3 cellular contexts compared by ENCODE assay signal in the genomic region with DNA sequence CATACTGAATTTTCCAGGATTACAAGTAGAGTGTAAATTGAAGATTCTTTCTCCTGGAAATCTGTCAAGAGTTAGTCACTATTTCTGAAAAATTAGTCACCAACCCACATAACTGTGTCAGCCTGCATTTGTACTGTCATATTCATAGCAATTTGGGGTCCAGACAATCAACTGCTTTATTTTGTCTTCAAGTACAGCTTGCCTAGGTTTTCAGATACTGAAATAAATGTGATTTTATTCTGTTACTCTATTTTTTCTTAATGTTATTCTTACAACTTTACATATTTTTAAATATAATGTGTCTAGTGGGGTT.
TF ChIP-seq lines count a peak whose summit lies in the region.

No MANE protein-coding gene starts in this region.

TF ChIP-seq in SK-N-SH, 30 proteins besides CTCF, POLR2A, EP300 and RAD21 (continues in another document):
- TF ChIP-seq SIN3A (IDR thresholded peaks at IDR 0.05; ENCODE audit: borderline replicate concordance, low read depth, low read length) = no peak
- TF ChIP-seq, protein P1, sequence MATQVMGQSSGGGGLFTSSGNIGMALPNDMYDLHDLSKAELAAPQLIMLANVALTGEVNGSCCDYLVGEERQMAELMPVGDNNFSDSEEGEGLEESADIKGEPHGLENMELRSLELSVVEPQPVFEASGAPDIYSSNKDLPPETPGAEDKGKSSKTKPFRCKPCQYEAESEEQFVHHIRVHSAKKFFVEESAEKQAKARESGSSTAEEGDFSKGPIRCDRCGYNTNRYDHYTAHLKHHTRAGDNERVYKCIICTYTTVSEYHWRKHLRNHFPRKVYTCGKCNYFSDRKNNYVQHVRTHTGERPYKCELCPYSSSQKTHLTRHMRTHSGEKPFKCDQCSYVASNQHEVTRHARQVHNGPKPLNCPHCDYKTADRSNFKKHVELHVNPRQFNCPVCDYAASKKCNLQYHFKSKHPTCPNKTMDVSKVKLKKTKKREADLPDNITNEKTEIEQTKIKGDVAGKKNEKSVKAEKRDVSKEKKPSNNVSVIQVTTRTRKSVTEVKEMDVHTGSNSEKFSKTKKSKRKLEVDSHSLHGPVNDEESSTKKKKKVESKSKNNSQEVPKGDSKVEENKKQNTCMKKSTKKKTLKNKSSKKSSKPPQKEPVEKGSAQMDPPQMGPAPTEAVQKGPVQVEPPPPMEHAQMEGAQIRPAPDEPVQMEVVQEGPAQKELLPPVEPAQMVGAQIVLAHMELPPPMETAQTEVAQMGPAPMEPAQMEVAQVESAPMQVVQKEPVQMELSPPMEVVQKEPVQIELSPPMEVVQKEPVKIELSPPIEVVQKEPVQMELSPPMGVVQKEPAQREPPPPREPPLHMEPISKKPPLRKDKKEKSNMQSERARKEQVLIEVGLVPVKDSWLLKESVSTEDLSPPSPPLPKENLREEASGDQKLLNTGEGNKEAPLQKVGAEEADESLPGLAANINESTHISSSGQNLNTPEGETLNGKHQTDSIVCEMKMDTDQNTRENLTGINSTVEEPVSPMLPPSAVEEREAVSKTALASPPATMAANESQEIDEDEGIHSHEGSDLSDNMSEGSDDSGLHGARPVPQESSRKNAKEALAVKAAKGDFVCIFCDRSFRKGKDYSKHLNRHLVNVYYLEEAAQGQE (IDR thresholded peaks at IDR 0.05; ENCODE audit: low read depth, low read length) = no peak
- peak; percentile 64 for TF ChIP-seq JUND (IDR thresholded peaks at IDR 0.05)
- TF ChIP-seq FOXM1 (IDR thresholded peaks at IDR 0.05; ENCODE audit: low read depth) = no peak
- TF ChIP-seq TEAD4 (IDR thresholded peaks at IDR 0.05; ENCODE audit: borderline replicate concordance, insufficient read depth) = no peak
- peak; percentile 79 for TF ChIP-seq FOSL2 (IDR thresholded peaks at IDR 0.05; ENCODE audit: borderline replicate concordance, low read depth)
- TF ChIP-seq RXRA (IDR thresholded peaks at IDR 0.05; ENCODE audit: borderline replicate concordance, low read depth) = no peak
- no peak for TF ChIP-seq RFX5 (IDR thresholded peaks at IDR 0.05; ENCODE audit: low read length)
- peak; percentile 48; the same call in 1 of the 2 replicates for TF ChIP-seq NFIC (IDR thresholded peaks at IDR 0.05; ENCODE audit: borderline replicate concordance)
- no peak for TF ChIP-seq ELF1 (IDR thresholded peaks at IDR 0.05)
- peak; percentile 73 for TF ChIP-seq TCF12 (IDR thresholded peaks at IDR 0.05)
- TF ChIP-seq, protein P2, sequence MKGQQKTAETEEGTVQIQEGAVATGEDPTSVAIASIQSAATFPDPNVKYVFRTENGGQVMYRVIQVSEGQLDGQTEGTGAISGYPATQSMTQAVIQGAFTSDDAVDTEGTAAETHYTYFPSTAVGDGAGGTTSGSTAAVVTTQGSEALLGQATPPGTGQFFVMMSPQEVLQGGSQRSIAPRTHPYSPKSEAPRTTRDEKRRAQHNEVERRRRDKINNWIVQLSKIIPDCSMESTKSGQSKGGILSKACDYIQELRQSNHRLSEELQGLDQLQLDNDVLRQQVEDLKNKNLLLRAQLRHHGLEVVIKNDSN (IDR thresholded peaks at IDR 0.05; ENCODE audit: borderline replicate concordance, low read depth) = no peak
- TF ChIP-seq YY1 (IDR thresholded peaks at IDR 0.05; ENCODE audit: low read depth) = no peak
- no peak for TF ChIP-seq CHD2 (IDR thresholded peaks at IDR 0.05; ENCODE audit: low read length, partially characterized antibody)
- TF ChIP-seq, protein P3, sequence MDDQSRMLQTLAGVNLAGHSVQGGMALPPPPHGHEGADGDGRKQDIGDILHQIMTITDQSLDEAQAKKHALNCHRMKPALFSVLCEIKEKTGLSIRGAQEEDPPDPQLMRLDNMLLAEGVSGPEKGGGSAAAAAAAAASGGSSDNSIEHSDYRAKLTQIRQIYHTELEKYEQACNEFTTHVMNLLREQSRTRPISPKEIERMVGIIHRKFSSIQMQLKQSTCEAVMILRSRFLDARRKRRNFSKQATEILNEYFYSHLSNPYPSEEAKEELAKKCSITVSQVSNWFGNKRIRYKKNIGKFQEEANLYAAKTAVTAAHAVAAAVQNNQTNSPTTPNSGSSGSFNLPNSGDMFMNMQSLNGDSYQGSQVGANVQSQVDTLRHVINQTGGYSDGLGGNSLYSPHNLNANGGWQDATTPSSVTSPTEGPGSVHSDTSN (IDR thresholded peaks at IDR 0.05) = peak; percentile 78
- TF ChIP-seq, protein P4, sequence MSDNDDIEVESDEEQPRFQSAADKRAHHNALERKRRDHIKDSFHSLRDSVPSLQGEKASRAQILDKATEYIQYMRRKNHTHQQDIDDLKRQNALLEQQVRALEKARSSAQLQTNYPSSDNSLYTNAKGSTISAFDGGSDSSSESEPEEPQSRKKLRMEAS (IDR thresholded peaks at IDR 0.05; ENCODE audit: low read depth) = no peak

TF ChIP-seq in SK-N-SH treated with all-trans-retinoic acid at 6 μM for 48 hours, 23 proteins besides CTCF, POLR2A, EP300 and RAD21:
- no peak for TF ChIP-seq OSR1 (CRISPR knock-in tag; IDR thresholded peaks at IDR 0.05)
- TF ChIP-seq TOX (CRISPR knock-in tag; IDR thresholded peaks at IDR 0.05; ENCODE audit: borderline replicate concordance) = no peak
- no peak for TF ChIP-seq ARNTL (CRISPR knock-in tag; IDR thresholded peaks at IDR 0.05; ENCODE audit: borderline replicate concordance, low read depth)
- TF ChIP-seq BACH2 (CRISPR knock-in tag; IDR thresholded peaks at IDR 0.05; ENCODE audit: borderline replicate concordance) = no peak
- TF ChIP-seq ESRRG (CRISPR knock-in tag; IDR thresholded peaks at IDR 0.05) = no peak
- no peak for TF ChIP-seq ZNF565 (CRISPR knock-in tag; conservative IDR thresholded peaks at IDR 0.05; ENCODE audit: low read depth)
TF ChIP-seq in SK-N-SH treated with all-trans-retinoic acid at 6 μM for 48 hours: peak in this region for 0.

TF ChIP-seq in endothelial cell of umbilical vein, 7 proteins besides CTCF, POLR2A, EP300 and RAD21:
- TF ChIP-seq POLR2AphosphoS5 (IDR thresholded peaks at IDR 0.05; ENCODE audit: insufficient read depth, low read depth, low read length) (no peak), GATA2 (IDR thresholded peaks at IDR 0.05; ENCODE audit: insufficient read depth, insufficient read length, low read depth, low read length) (no peak), FOS (IDR thresholded peaks at IDR 0.05; ENCODE audit: borderline replicate concordance, insufficient read depth, low read length) (peak; percentile 81), JUN (IDR thresholded peaks at IDR 0.05; ENCODE audit: borderline replicate concordance, insufficient read depth, insufficient read length, low read depth) (peak; percentile 27), EZH2 (IDR thresholded peaks at IDR 0.05; ENCODE audit: borderline replicate concordance, low read depth, low read length, severe bottlenecking) (no peak), MYC (IDR thresholded peaks at IDR 0.05; ENCODE audit: low read depth, low read length) (no peak)
